ENCODE assay signal across 8 cellular contexts in genomic region chr16:71288890-71289731, GRCh38. TPM values are rescaled to one million over a fixed set of nuclear protein-coding genes. Genes with fewer than 3 reads are reported as not detected.
DNase-seq lines count a peak whose midpoint lies in the region; ATAC-seq and TF ChIP-seq lines count a peak whose summit lies in the region.

CMTR2 (minus strand) TSS chr16:71289402; CDS start chr16:71285920, 3,482 bp downstream.

- peak within 1 kb of the TSS; percentile 78 for H3K27ac ChIP-seq in RWPE2 (ENCODE audit: poor library complexity, severe bottlenecking)

- peak within 1 kb of the TSS; percentile 86 to 92 (median 90) for H3K4me3 Mint-ChIP-seq in nephron
- H3K4me3 Mint-ChIP-seq in stimulated activated naive CD8-positive, alpha-beta T cell treated with anti-CD3 and anti-CD28 coated beads, Interleukin-15, Interleukin-2, amounts not matched to agents 100 ng/mL and 50 ng/mL, for 24 hours, result peak within 1 kb of the TSS; percentile 92

- TF ChIP-seq CTCF in RWPE2 (IDR thresholded peaks at IDR 0.05; ENCODE audit: poor library complexity, severe bottlenecking) (peak; percentile 35), fibroblast of pulmonary artery (IDR thresholded peaks at IDR 0.05; ENCODE audit: low read length, missing control alignments) (peak; percentile 3), nephron (IDR thresholded peaks at IDR 0.05; ENCODE audit: unreplicated experiment in 3 of 3) (no peak)

- H3K36me3 Mint-ChIP-seq in nephron (ENCODE audit: low read depth), result peaks cover 37% of the 10 kb centered on the region
- peaks cover 41% of the 10 kb centered on the region for H3K36me3 Mint-ChIP-seq in stimulated activated naive CD8-positive, alpha-beta T cell treated with anti-CD3 and anti-CD28 coated beads, Interleukin-15, Interleukin-2, amounts not matched to agents 100 ng/mL and 50 ng/mL, for 24 hours (ENCODE audit: low read depth)

- peaks cover 34% of the 10 kb centered on the region for H3K36me3 ChIP-seq in RWPE2 (ENCODE audit: low read depth)

- H3K4me3 ChIP-seq in RWPE2 (ENCODE audit: severe bottlenecking), result peak within 1 kb of the TSS; percentile 91
- peak within 1 kb of the TSS; percentile 85 for H3K4me3 ChIP-seq in fibroblast of pulmonary artery (replicated peaks; ENCODE audit: low read depth, low read length)

- H3K27me3 Mint-ChIP-seq in nephron (ENCODE audit: low read depth), result no peaks in the 10 kb centered on the region
- peaks cover 24% of the 10 kb centered on the region for H3K27me3 Mint-ChIP-seq in stimulated activated naive CD8-positive, alpha-beta T cell treated with anti-CD3 and anti-CD28 coated beads, Interleukin-15, Interleukin-2, amounts not matched to agents 100 ng/mL and 50 ng/mL, for 24 hours

- H3K27ac Mint-ChIP-seq in nephron, result peak within 1 kb of the TSS; percentile 94 to 99 (median 98)
- peak within 1 kb of the TSS; percentile 85 for H3K27ac Mint-ChIP-seq in stimulated activated naive CD8-positive, alpha-beta T cell treated with anti-CD3 and anti-CD28 coated beads, Interleukin-15, Interleukin-2, amounts not matched to agents 100 ng/mL and 50 ng/mL, for 24 hours

- H3K27me3 ChIP-seq in RWPE2 (ENCODE audit: insufficient read depth, poor library complexity, severe bottlenecking), result no peaks in the 10 kb centered on the region

- peaks cover 26% of the 10 kb centered on the region for H3K4me1 Mint-ChIP-seq in nephron
- peaks cover 26% of the 10 kb centered on the region for H3K4me1 Mint-ChIP-seq in stimulated activated naive CD8-positive, alpha-beta T cell treated with anti-CD3 and anti-CD28 coated beads, Interleukin-15, Interleukin-2, amounts not matched to agents 100 ng/mL and 50 ng/mL, for 24 hours (ENCODE audit: low read depth)

- DNase-seq in EH (ENCODE audit: low read depth), result peak; percentile 97
- peak; percentile 98 for DNase-seq in H4 (ENCODE audit: low spot score)
- peak; percentile 98 for DNase-seq in LoVo (ENCODE audit: low spot score)
- peak; percentile 95 for DNase-seq in RWPE2 (ENCODE audit: low spot score)
- peak; percentile 85 for DNase-seq in activated T-helper 9 cell treated with anti-CD3 and anti-CD28 coated beads, Interleukin-2, amount 50 U/mL, for 16 hours (ENCODE audit: low read depth)
- peak; percentile 98 for DNase-seq in fibroblast of pulmonary artery (ENCODE audit: low read depth)

- H3K9me3 ChIP-seq in RWPE2 (ENCODE audit: severe bottlenecking), result no peaks in the 10 kb centered on the region

- ATAC-seq in RWPE2 (ENCODE audit: low read depth), result peak; percentile 97

- peaks cover 8% of the 10 kb centered on the region for H3K4me1 ChIP-seq in RWPE2 (ENCODE audit: insufficient read depth, poor library complexity, severe bottlenecking)

- H3K9me3 Mint-ChIP-seq in nephron, result peaks cover 5% of the 10 kb centered on the region
- peaks cover 19% of the 10 kb centered on the region for H3K9me3 Mint-ChIP-seq in stimulated activated naive CD8-positive, alpha-beta T cell treated with anti-CD3 and anti-CD28 coated beads, Interleukin-15, Interleukin-2, amounts not matched to agents 100 ng/mL and 50 ng/mL, for 24 hours

RNA-seq across cellular contexts. Expression of gene CMTR2, which starts in this region (rescaled TPM):
- total RNA-seq in H4 (2014; rRNA removed; shearing (Covaris generic)), result 25.1 and 27.0 TPM in 2 replicates

Comparison
In these comparisons a context has a peak if more than half of its experiments do, and no peak if none do; other contexts are left out.
1. Peak in every context shown above with its lines: DNase-seq, ATAC-seq, H3K4me3 ChIP-seq and H3K27ac ChIP-seq.
2. CTCF ChIP-seq: peak in RWPE2 (single experiment) and fibroblast of pulmonary artery (single experiment); none in nephron (0 of 3).